ENCODE assay signal across 10 cellular contexts in genomic region chr2:84942964-84943421, GRCh38. TPM values are rescaled to one million over a fixed set of nuclear protein-coding genes. Genes with fewer than 3 reads are reported as not detected.
A peak's percentile ranks its signal among the peaks of the same experiment; 100 is the strongest.
DNase-seq lines count a peak whose midpoint lies in the region; ATAC-seq and TF ChIP-seq lines count a peak whose summit lies in the region.
"Had no signal": no experiment of that assay in that cellular context is flagged by ENCODE, and none has a peak within 500 bp of the region (broad histone marks: within the 10 kb centered on the region; RNA-seq: fewer than 3 reads in every experiment).

No MANE protein-coding gene starts in this region.

- ATAC-seq in GM19455 (IDR thresholded peaks at IDR 0.05; ENCODE audit: unreplicated experiment): peak; percentile 39
- ATAC-seq in HG03175 (IDR thresholded peaks at IDR 0.05; ENCODE audit: unreplicated experiment): peak; percentile 33
- peak; percentile 26 to 32 for ATAC-seq in activated naive CD4-positive, alpha-beta T cell treated with anti-CD3 and anti-CD28 coated beads, Interleukin-2, amount 50 U/mL, for 72 hours
- ATAC-seq: heart left ventricle had no signal

- CTCF ChIA-PET in GM10248 (lab: Yijun Ruan, JAX): interaction anchor here (0.7 to 16.4 kb wide), 7 partner anchors 9 to 73 kb away, joined by 3 to 312 read pairs (median 4); partner anchors contain the start of gene KCMF1

- peaks cover 17 to 46% of the 10 kb centered on the region in 2 donors for H3K36me3 Mint-ChIP-seq in activated naive CD4-positive, alpha-beta T cell treated with anti-CD3 and anti-CD28 coated beads, Interleukin-2, amount 50 U/mL, for 72 hours

- H3K27ac Mint-ChIP-seq in activated naive CD4-positive, alpha-beta T cell treated with anti-CD3 and anti-CD28 coated beads, Interleukin-2, amount 50 U/mL, for 72 hours: peak overlapping the region; percentile 79 to 88

- DNase-seq in GM10248 (ENCODE audit: extremely low spot score) (peak; percentile 66), UCSD-AML1 (lab: John Stamatoyannopoulos, UW; ENCODE audit: unreplicated experiment) (no peak), NCI-H1417 (lab: John Stamatoyannopoulos, UW) (no peak), NCI-H1105 treated with DMSO at 0.1 percent for 48 hours (lab: John Stamatoyannopoulos, UW) (no peak), dedifferentiated amniotic fluid mesenchymal stem cell (ENCODE audit: extremely low spot score) (no peak)
- DNase-seq in activated naive CD4-positive, alpha-beta T cell treated with anti-CD3 and anti-CD28 coated beads, Interleukin-2, amount 50 U/mL, for 72 hours (ENCODE audit: low spot score in 2 of 2): no peak
- DNase-seq: activated CD4-positive, alpha-beta T cell treated with anti-CD3 and anti-CD28 coated beads for 4 hours; heart left ventricle had no signal

- no peak for TF ChIP-seq CTCF in GM10248 (IDR thresholded peaks at IDR 0.05; ENCODE audit: control extremely low read depth, extremely low read depth, low read depth, missing control alignments)

- POLR2A ChIA-PET in GM10248 (lab: Yijun Ruan, JAX): interaction anchor here (0.8 to 1.8 kb wide), 4 partner anchors 11 to 28 kb away, joined by 3 to 6 read pairs (median 4); no protein-coding TSS in a partner anchor

- peaks cover 0 to 6% of the 10 kb centered on the region in 2 donors for H3K9me3 Mint-ChIP-seq in activated naive CD4-positive, alpha-beta T cell treated with anti-CD3 and anti-CD28 coated beads, Interleukin-2, amount 50 U/mL, for 72 hours

RNA-seq across cellular contexts. Expression of gene KCMF1, which starts 28.0 kb away (rescaled TPM):
- 100 to 1,000 TPM; 108 to 124 TPM for total RNA-seq in activated naive CD4-positive, alpha-beta T cell treated with anti-CD3 and anti-CD28 coated beads, Interleukin-2, amount 50 U/mL, for 72 hours

RNA-seq across cellular contexts. Expression of gene TMSB10, which starts 37.5 kb away (rescaled TPM):
- total RNA-seq in activated naive CD4-positive, alpha-beta T cell treated with anti-CD3 and anti-CD28 coated beads, Interleukin-2, amount 50 U/mL, for 72 hours: 1,000 to 10,000 TPM; 1,249 to 2,802 TPM
